ENCODE assay signal across 15 cellular contexts in the genomic region with DNA sequence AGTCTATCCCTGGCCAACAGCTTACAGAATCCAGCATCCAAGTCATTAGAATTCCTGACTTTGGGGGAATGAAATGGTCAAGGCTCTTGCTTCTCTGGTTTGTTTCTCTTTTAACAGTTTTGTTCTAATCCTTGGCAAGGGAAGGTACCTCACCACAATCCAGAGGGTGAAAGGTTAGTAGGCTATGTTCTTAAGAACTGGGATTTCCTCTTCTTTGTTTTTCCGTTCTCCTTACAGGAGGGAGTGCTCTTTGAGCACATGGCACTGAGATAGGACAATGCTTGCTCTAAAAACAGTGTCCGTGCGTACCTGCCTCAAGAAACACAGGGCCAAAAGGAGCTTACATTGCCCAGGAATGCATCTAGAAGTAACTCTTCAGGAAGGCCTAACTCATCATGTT.
DNase-seq lines count a peak whose midpoint lies in the region; ATAC-seq and TF ChIP-seq lines count a peak whose summit lies in the region.
"Had no signal": no experiment of that assay in that cellular context is flagged by ENCODE, and none has a peak within 500 bp of the region (broad histone marks: within the 10 kb centered on the region; RNA-seq: fewer than 3 reads in every experiment).

No MANE protein-coding gene starts in this region.

- BruUV-seq in MCF 10A (replicated peaks; lab: Mats Ljungman, UMichigan), result no TSS peak

- DNase-seq in right cardiac atrium, result no peak
- no peak for DNase-seq in left cardiac atrium
- peak; percentile 25 for DNase-seq in iris pigment epithelial cell (ENCODE audit: low read depth)
- DNase-seq in NCI-H1092 (lab: John Stamatoyannopoulos, UW), result no peak
- DNase-seq in NCI-H187 treated with DMSO at 0.1 percent for 48 hours (lab: John Stamatoyannopoulos, UW), result no peak
- DNase-seq in MCF 10A (ENCODE audit: unreplicated experiment), result no peak
- DNase-seq: 8988T; AML-193; Caco-2; CD8-positive, alpha-beta memory T cell; DND-41; GDM1 had no signal

- H3K9ac ChIP-seq in subcutaneous abdominal adipose tissue (ENCODE audit: low read length in 5 of 5), result no peak overlapping the region
- H3K9ac ChIP-seq: BLaER1 had no signal

- ATAC-seq in right cardiac atrium, result peak; percentile 40 to 78
- no peak for ATAC-seq in left cardiac atrium

- H3K9me3 Mint-ChIP-seq in MCF 10A (ENCODE audit: unreplicated experiment), result no peaks in the 10 kb centered on the region
- H3K9me3 Mint-ChIP-seq: CD8-positive, alpha-beta memory T cell had no signal

- no peaks in the 10 kb centered on the region for H3K4me1 Mint-ChIP-seq in MCF 10A (ENCODE audit: insufficient read depth, unreplicated experiment)

- H3K27ac Mint-ChIP-seq in MCF 10A (ENCODE audit: low read depth, unreplicated experiment), result no peak overlapping the region
- H3K27ac Mint-ChIP-seq: CD8-positive, alpha-beta memory T cell had no signal

- H3K27ac ChIP-seq in right cardiac atrium (ENCODE audit: low read length), result no peak overlapping the region
- H3K27ac ChIP-seq in subcutaneous abdominal adipose tissue (ENCODE audit: low read depth, low read length), result peak overlapping the region; percentile 27
- H3K27ac ChIP-seq: BLaER1 had no signal

- CTCF ChIA-PET in MCF 10A (lab: Yijun Ruan, JAX), result interaction anchor here (0.7 to 3.1 kb wide), 2 partner anchors 27 kb away, joined by 3 to 9 read pairs; no protein-coding TSS in a partner anchor

- H3K9me3 ChIP-seq in right cardiac atrium (ENCODE audit: control insufficient read depth, low read length) (no peaks in the 10 kb centered on the region), subcutaneous abdominal adipose tissue (ENCODE audit: control insufficient read depth in 5 of 5, low read length in 5 of 5) (no peaks in the 10 kb centered on the region)
- H3K9me3 ChIP-seq: Caco-2, HAP-1 had no signal

- POLR2A ChIA-PET in MCF 10A (lab: Yijun Ruan, JAX), result no interaction called here

- H3K4me3 ChIP-seq in right cardiac atrium (ENCODE audit: low read length), result no peak overlapping the region
- no peak overlapping the region for H3K4me3 ChIP-seq in subcutaneous abdominal adipose tissue (ENCODE audit: low read depth in 1 of 5, low read length in 5 of 5)
- H3K4me3 ChIP-seq: BLaER1, HAP-1 had no signal

- H3K27me3 Mint-ChIP-seq in MCF 10A (ENCODE audit: insufficient read depth, unreplicated experiment), result no peaks in the 10 kb centered on the region

- 51% methylated on average over 3 of the region's 3 CpGs for WGBS in right cardiac atrium

- peaks cover 23% of the 10 kb centered on the region for H3K36me3 Mint-ChIP-seq in MCF 10A (ENCODE audit: insufficient read depth, unreplicated experiment)

- peaks cover 3 to 9% (median 5%) of the 10 kb centered on the region in 5 donors for H3K36me3 ChIP-seq in subcutaneous abdominal adipose tissue (ENCODE audit: control insufficient read depth in 5 of 5, insufficient read depth in 5 of 5, low read length in 5 of 5)
- H3K36me3 ChIP-seq: HAP-1 had no signal

- no peak overlapping the region for H3K4me3 Mint-ChIP-seq in MCF 10A (ENCODE audit: unreplicated experiment)
- H3K4me3 Mint-ChIP-seq: CD8-positive, alpha-beta memory T cell had no signal

- H3K4me1 ChIP-seq in right cardiac atrium (ENCODE audit: control insufficient read depth, insufficient read depth, low read length) (peaks cover 6% of the 10 kb centered on the region), subcutaneous abdominal adipose tissue (ENCODE audit: control insufficient read depth in 5 of 5, insufficient read depth in 5 of 5, low read length in 5 of 5) (peaks cover 5 to 40% (median 32%) of the 10 kb centered on the region in 5 donors)
- H3K4me1 ChIP-seq: Caco-2, HAP-1 had no signal

- intact Hi-C loops in right cardiac atrium (cut with DNase I), result no loop called here
- intact Hi-C loops in left cardiac atrium (cut with DNase I), result no loop called here
- intact Hi-C loops in MCF 10A (cut with micrococcal nuclease), result no loop called here

- no peak for TF ChIP-seq CTCF in MCF 10A (IDR thresholded peaks at IDR 0.05; ENCODE audit: unreplicated experiment)

- H3K27me3 ChIP-seq in right cardiac atrium (ENCODE audit: control insufficient read depth, insufficient read depth) (no peaks in the 10 kb centered on the region), subcutaneous abdominal adipose tissue (ENCODE audit: control insufficient read depth in 5 of 5, insufficient read depth in 4 of 5, low read length in 5 of 5) (no peaks in the 10 kb centered on the region)
- H3K27me3 ChIP-seq: BLaER1 had no signal

Comparison
In these comparisons a context has a peak if more than half of its experiments do, and no peak if none do; other contexts are left out.
1. ATAC-seq: peak in right cardiac atrium (2 of 2); none in left cardiac atrium (0 of 2).